1 cellular context compared by ENCODE assay signal in genomic region chr9:128704356-128704670, GRCh38.
TF ChIP-seq lines count a peak whose summit lies in the region.

No MANE protein-coding gene starts in this region.

TF ChIP-seq in SK-N-SH, 30 proteins besides CTCF, POLR2A, EP300 and RAD21:
- TF ChIP-seq POLR2AphosphoS5 (IDR thresholded peaks at IDR 0.05; ENCODE audit: low read depth, low read length) (no peak), GABPA (IDR thresholded peaks at IDR 0.05; ENCODE audit: low read depth) (no peak), FOXJ3 (CRISPR knock-in tag; IDR thresholded peaks at IDR 0.05) (no peak), SIN3A (IDR thresholded peaks at IDR 0.05; ENCODE audit: borderline replicate concordance, low read depth, low read length) (no peak), RCOR1 (IDR thresholded peaks at IDR 0.05; ENCODE audit: low read length) (no peak)
